In genomic region chr13:46295531-46296464, GRCh38 we compare ENCODE assay signal across 9 cellular contexts.
DNase-seq lines count a peak whose midpoint lies in the region; ATAC-seq, FAIRE-seq and TF ChIP-seq lines count a peak whose summit lies in the region.
"Had no signal": no experiment of that assay in that cellular context is flagged by ENCODE, and none has a peak within 500 bp of the region (broad histone marks: within the 10 kb centered on the region; RNA-seq: fewer than 3 reads in every experiment).

No MANE protein-coding gene starts in this region.

- no peaks in the 10 kb centered on the region for H3K36me3 ChIP-seq in esophagus (ENCODE audit: control insufficient read depth in 2 of 2, insufficient read depth in 2 of 2, low read length in 1 of 2)

- no peak for TF ChIP-seq POLR2A in H54 (IDR thresholded peaks at IDR 0.05; ENCODE audit: low read depth, low read length)

- peak; percentile 69 to 74 for ATAC-seq in activated CD4-positive, CD25-positive, alpha-beta regulatory T cell treated with anti-CD3 and anti-CD28 coated beads, Interleukin-2, amount 50 U/mL, for 24 hours

- peaks cover 0 to 3% of the 10 kb centered on the region in 2 donors for H3K27me3 ChIP-seq in esophagus (ENCODE audit: control insufficient read depth in 1 of 2, insufficient read depth in 2 of 2, low read length in 2 of 2)

- no peak for DNase-seq in activated CD4-positive, CD25-positive, alpha-beta regulatory T cell treated with anti-CD3 and anti-CD28 coated beads, Interleukin-2, amount 50 U/mL, for 72 hours
- DNase-seq in LHCN-M2 (ENCODE audit: low read depth) (peak; percentile 61), retina (peak; percentile 18), G401 (ENCODE audit: low spot score) (no peak), H54 (ENCODE audit: insufficient read length, low spot score) (no peak)
- peak; percentile 27 to 29 for DNase-seq in activated CD8-positive, alpha-beta memory T cell treated with anti-CD3 and anti-CD28 coated beads for 4 hours (ENCODE audit: low read depth in 2 of 2)

- FAIRE-seq in H54 (lab: Jason Lieb, UNC): no peak

- no peaks in the 10 kb centered on the region for H3K4me1 ChIP-seq in esophagus (ENCODE audit: control insufficient read depth in 2 of 2, insufficient read depth in 2 of 2, low read length in 1 of 2)

- 50% methylated on average over 8 of the region's 8 CpGs for WGBS in esophagus, 2 donors

- no peaks in the 10 kb centered on the region for H3K9me3 ChIP-seq in esophagus (ENCODE audit: control insufficient read depth in 2 of 2, insufficient read depth in 1 of 2, low read depth in 1 of 2, low read length in 1 of 2)

- H3K27ac ChIP-seq in esophagus (ENCODE audit: low read depth in 2 of 2, low read length in 1 of 2): peak overlapping the region; percentile 13 to 19
- H3K27ac ChIP-seq: 22Rv1 had no signal

- H3K4me3 ChIP-seq in esophagus (ENCODE audit: low read depth in 1 of 2, low read length in 2 of 2): no peak overlapping the region

- in situ Hi-C loops in G401 (cut with HindIII; ENCODE audit: low sequenced_read_pairs): no loop called here

Comparison
In these comparisons a context has a peak if more than half of its experiments do, and no peak if none do; other contexts are left out.
1. DNase-seq: peak in LHCN-M2 (single experiment), activated CD8-positive, alpha-beta memory T cell treated with anti-CD3 and anti-CD28 coated beads for 4 hours (2 of 2) and retina (single experiment); none in activated CD4-positive, CD25-positive, alpha-beta regulatory T cell treated with anti-CD3 and anti-CD28 coated beads, Interleukin-2, amount 50 U/mL, for 72 hours (single experiment), G401 (single experiment) and H54 (single experiment).